ENCODE assay signal across 10 cellular contexts in the genomic region with DNA sequence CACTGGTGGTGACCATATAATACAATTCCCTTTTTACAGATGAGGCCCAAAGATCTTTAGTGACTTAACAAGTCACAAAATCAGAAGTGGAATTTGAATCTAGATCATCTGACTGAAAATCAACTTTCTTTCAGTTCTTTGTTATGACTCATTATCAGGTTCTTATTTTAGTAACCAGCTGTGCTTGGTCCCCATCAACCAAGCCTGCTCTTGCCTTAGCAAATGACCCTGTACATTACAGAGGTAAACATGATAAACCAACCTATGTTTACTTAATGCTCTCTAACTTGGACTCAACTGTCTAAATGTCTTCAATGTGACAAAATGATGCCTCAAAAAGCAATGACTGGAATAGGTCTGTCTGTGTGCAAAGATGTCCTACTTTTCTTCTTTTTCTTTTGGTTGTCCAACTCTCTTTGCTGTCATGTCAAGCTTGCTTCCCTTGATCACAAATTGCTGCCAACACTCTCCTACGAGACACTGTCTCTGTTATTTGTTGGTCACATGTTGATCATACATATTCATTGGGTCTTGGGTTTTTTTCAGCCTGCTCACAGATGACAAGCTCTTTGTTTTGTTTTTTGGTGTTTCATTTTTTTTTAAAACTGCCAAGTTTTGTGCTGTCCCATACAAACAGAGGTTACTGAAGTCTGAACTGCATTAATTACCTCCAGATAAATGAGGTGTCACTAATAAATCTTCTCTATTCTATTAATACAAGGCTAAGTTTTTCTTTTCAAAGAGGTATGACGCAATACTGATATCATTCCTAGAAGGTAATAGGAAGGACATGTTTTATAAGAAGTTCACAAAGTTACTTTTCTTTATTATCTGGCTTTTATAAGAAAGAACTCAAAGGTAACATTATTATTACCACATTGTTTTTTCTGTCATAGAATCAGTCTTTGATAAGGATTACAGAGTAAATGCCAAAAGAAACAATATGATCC.
DNase-seq lines count a peak whose midpoint lies in the region; ATAC-seq, FAIRE-seq and TF ChIP-seq lines count a peak whose summit lies in the region.
"Had no signal": no experiment of that assay in that cellular context is flagged by ENCODE, and none has a peak within 500 bp of the region (broad histone marks: within the 10 kb centered on the region; RNA-seq: fewer than 3 reads in every experiment).

No MANE protein-coding gene starts in this region.

- TF ChIP-seq CTCF in astrocyte (IDR thresholded peaks at IDR 0.05; ENCODE audit: insufficient read depth, low read depth, low read length) (no peak), sigmoid colon (IDR thresholded peaks at IDR 0.05) (no peak), spleen (IDR thresholded peaks at IDR 0.05 in 8 of 11, conservative IDR thresholded peaks at IDR 0.05 in 3 of 11) (no peak)

- H3K27ac ChIP-seq in astrocyte (ENCODE audit: low read depth, low read length) (no peak overlapping the region), sigmoid colon (no peak overlapping the region), spleen (no peak overlapping the region)

- no peaks in the 10 kb centered on the region for H3K4me1 ChIP-seq in astrocyte (ENCODE audit: insufficient read depth, low read length)
- no peaks in the 10 kb centered on the region for H3K4me1 ChIP-seq in sigmoid colon
- H3K4me1 ChIP-seq in spleen = no peaks in the 10 kb centered on the region

- H3K4me1 Mint-ChIP-seq in astrocyte (ENCODE audit: low read depth, unreplicated experiment) = peaks cover 7% of the 10 kb centered on the region

- H3K4me3 Mint-ChIP-seq in astrocyte (ENCODE audit: unreplicated experiment) = no peak overlapping the region

- H3K9ac ChIP-seq in astrocyte (ENCODE audit: low read length) = no peak overlapping the region

- H3K9me3 ChIP-seq in astrocyte (ENCODE audit: insufficient read depth, low read depth, low read length) = no peaks in the 10 kb centered on the region
- peaks cover 0 to 4% (median 1%) of the 10 kb centered on the region in 4 donors for H3K9me3 ChIP-seq in sigmoid colon
- peaks cover 5 to 36% (median 30%) of the 10 kb centered on the region in 8 donors for H3K9me3 ChIP-seq in spleen

- H3K79me2 ChIP-seq in astrocyte (ENCODE audit: insufficient read depth, low read length) = no peaks in the 10 kb centered on the region

- WGBS in sigmoid colon, 2 donors = 78 to 85% methylated on average over 2 of the region's 2 CpGs
- WGBS in spleen, 5 donors = 89 to 96% (median 93%) methylated on average over 2 of the region's 2 CpGs

- H4K20me1 ChIP-seq in astrocyte (ENCODE audit: insufficient read depth, low read length) = no peaks in the 10 kb centered on the region

- peaks cover 13% of the 10 kb centered on the region for H3K9me3 Mint-ChIP-seq in astrocyte (ENCODE audit: unreplicated experiment)

- no peak for TF ChIP-seq EP300 in sigmoid colon (IDR thresholded peaks at IDR 0.05)

- intact Hi-C loops in sigmoid colon (cut with DNase I) (no loop called here), spleen (cut with DNase I; ENCODE audit: low total_unique reads) (no loop called here)

- no peaks in the 10 kb centered on the region for H3K27me3 ChIP-seq in astrocyte (ENCODE audit: insufficient read depth, low read length)
- H3K27me3 ChIP-seq in sigmoid colon = no peaks in the 10 kb centered on the region
- H3K27me3 ChIP-seq in spleen (replicated peaks in 1 of 7) = no peaks in the 10 kb centered on the region

- no peak overlapping the region for H3K4me2 ChIP-seq in astrocyte (ENCODE audit: low read length)

- ATAC-seq in GM19324 (IDR thresholded peaks at IDR 0.05; ENCODE audit: low FRiP score, unreplicated experiment) = peak; percentile 88
- ATAC-seq in HG02943 (IDR thresholded peaks at IDR 0.05; ENCODE audit: low read depth, unreplicated experiment) = peak; percentile 53

- peaks cover 3% of the 10 kb centered on the region for H3K36me3 ChIP-seq in astrocyte (ENCODE audit: insufficient read depth, low read length)
- peaks cover 0 to 20% (median 0%) of the 10 kb centered on the region in 4 donors for H3K36me3 ChIP-seq in sigmoid colon
- H3K36me3 ChIP-seq in spleen = peaks cover 5 to 82% (median 49%) of the 10 kb centered on the region in 6 donors

- peaks cover 35% of the 10 kb centered on the region for H3K36me3 Mint-ChIP-seq in astrocyte (ENCODE audit: low read depth, unreplicated experiment)

- H3K27ac Mint-ChIP-seq in astrocyte (ENCODE audit: unreplicated experiment) = no peak overlapping the region

- DNase-seq in EH (ENCODE audit: low read depth) = peak; percentile 9
- no peak for DNase-seq in astrocyte (ENCODE audit: low read depth)
- no peak for DNase-seq in NCI-H1694 (lab: John Stamatoyannopoulos, UW)
- DNase-seq in sigmoid colon = no peak
- no peak for DNase-seq in spleen
- no peak for DNase-seq in stimulated activated CD4-positive, alpha-beta T cell treated with anti-CD3 and anti-CD28 coated beads, Interleukin-1b, Interleukin-23, amount 100 ng/mL, for 48 hours
- DNase-seq: NCI-H526 treated with DMSO at 0.1 percent for 48 hours; stimulated activated CD4-positive, alpha-beta T cell treated with anti-CD3 and anti-CD28 coated beads, Interleukin-4, amount 100 ng/mL, for 4 hours had no signal

- H2AFZ ChIP-seq in astrocyte (ENCODE audit: low read depth, low read length) = no peak overlapping the region

- no peak overlapping the region for H3K4me3 ChIP-seq in astrocyte (ENCODE audit: insufficient read depth, low read depth, low read length)
- H3K4me3 ChIP-seq in sigmoid colon = no peak overlapping the region
- H3K4me3 ChIP-seq in spleen = no peak overlapping the region

- H3K27me3 Mint-ChIP-seq in astrocyte (ENCODE audit: low read depth, unreplicated experiment) = no peaks in the 10 kb centered on the region

- TF ChIP-seq POLR2A in sigmoid colon (IDR thresholded peaks at IDR 0.05) = no peak
- TF ChIP-seq POLR2A in spleen (IDR thresholded peaks at IDR 0.05) = no peak

- FAIRE-seq in astrocyte (lab: Jason Lieb, UNC) = peak; percentile 59
